ENCODE assay signal across 8 cellular contexts in the genomic region with DNA sequence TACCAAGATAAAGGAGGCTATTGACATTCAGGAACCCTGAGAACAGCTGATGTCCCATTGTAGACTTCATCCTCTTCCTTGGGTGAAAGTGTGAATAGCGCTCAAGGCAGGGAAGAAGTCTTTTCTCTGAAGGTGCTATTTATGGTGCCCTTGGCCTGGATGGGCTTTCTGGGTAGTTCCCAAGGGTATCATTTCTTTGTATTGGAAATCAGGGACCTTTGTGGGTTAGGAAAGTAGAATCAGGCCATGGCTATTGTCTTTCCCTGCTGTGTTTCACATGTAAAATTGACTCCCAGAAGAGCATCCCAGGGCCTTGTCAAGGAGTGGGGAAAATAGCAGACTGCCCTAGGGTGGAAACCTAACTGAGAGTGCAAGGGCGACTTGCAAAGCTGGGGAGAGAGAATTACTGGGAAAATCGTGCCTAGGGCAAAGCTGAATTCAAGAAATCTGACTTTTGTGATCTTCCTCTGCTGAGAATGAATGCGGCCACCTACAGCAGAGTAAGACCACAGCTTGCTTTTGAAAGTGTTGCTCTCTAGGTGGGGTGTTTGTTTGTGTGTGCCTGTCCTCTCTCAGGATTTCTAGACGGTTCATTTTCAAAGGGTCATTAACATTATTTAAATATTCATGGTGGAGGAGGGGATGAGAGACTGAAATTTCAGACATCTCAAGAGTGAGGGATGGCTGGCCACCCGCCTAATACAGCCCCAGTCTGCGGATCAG.
DNase-seq lines count a peak whose midpoint lies in the region; ATAC-seq, FAIRE-seq and TF ChIP-seq lines count a peak whose summit lies in the region.

No MANE protein-coding gene starts in this region.

- peak; percentile 18 for ATAC-seq in GM19328 (IDR thresholded peaks at IDR 0.05; ENCODE audit: unreplicated experiment)
- ATAC-seq in HG03060 (IDR thresholded peaks at IDR 0.05; ENCODE audit: low read depth, unreplicated experiment) = peak; percentile 8

- H3K4me1 ChIP-seq in neuron (ENCODE audit: insufficient read depth, low read length) = peaks cover 24% of the 10 kb centered on the region

- peak overlapping the region; percentile 60 for H3K4me3 ChIP-seq in bronchial epithelial cell (ENCODE audit: low read depth, low read length)
- H3K4me3 ChIP-seq in neuron (ENCODE audit: low read length) = peak overlapping the region; percentile 72

- no peaks in the 10 kb centered on the region for H3K9me3 ChIP-seq in neuron (ENCODE audit: low read length)

- DNase-seq in bronchial epithelial cell (ENCODE audit: low read depth) (no peak), NCI-H187 (lab: John Stamatoyannopoulos, UW) (no peak), NCI-H2029 (lab: John Stamatoyannopoulos, UW) (no peak), NCI-H1092 (lab: John Stamatoyannopoulos, UW) (no peak), dermis blood vessel endothelial cell (no peak)

- H3K27me3 ChIP-seq in bronchial epithelial cell (ENCODE audit: control insufficient read depth, insufficient read depth, low read length) = no peaks in the 10 kb centered on the region
- no peaks in the 10 kb centered on the region for H3K27me3 ChIP-seq in neuron (ENCODE audit: insufficient read depth, low read length)

- peak overlapping the region; percentile 53 for H2AFZ ChIP-seq in neuron (ENCODE audit: low read depth, low read length)

- no peak for FAIRE-seq in bronchial epithelial cell (lab: Jason Lieb, UNC)

- H3K36me3 ChIP-seq in bronchial epithelial cell (ENCODE audit: control insufficient read depth, insufficient read depth, low read length) = no peaks in the 10 kb centered on the region
- no peaks in the 10 kb centered on the region for H3K36me3 ChIP-seq in neuron (ENCODE audit: insufficient read depth, low read length)

- TF ChIP-seq CTCF in bronchial epithelial cell (IDR thresholded peaks at IDR 0.05; ENCODE audit: insufficient read depth, low read length, severe bottlenecking) = no peak
